Comparison of ENCODE assay signal across 15 cellular contexts in the genomic region with DNA sequence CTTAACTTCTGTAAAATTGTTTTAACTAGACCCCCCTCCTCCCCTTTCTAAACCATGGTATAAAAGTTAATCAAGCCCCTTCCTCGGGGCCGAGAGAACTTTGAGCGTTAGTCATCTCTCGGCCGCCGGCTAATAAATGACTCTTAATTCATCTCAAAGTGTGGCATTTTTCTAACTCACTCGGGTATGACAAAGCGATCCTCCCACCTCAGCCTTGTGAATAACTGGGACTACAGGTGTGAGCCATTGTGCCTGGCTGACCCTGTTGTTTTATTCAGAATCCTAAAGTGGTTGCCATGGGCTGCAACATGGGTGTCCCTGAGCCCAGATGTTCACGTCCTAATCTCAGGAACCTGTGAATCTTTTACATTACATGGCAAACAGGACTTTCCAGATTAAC.
DNase-seq lines count a peak whose midpoint lies in the region; ATAC-seq, FAIRE-seq and TF ChIP-seq lines count a peak whose summit lies in the region.
"Had no signal": no experiment of that assay in that cellular context is flagged by ENCODE, and none has a peak within 500 bp of the region (broad histone marks: within the 10 kb centered on the region; RNA-seq: fewer than 3 reads in every experiment).

No MANE protein-coding gene starts in this region.

- no peaks in the 10 kb centered on the region for H3K9me3 ChIP-seq in RWPE2 (ENCODE audit: severe bottlenecking)
- H3K9me3 ChIP-seq: A549, BE2C had no signal

- TF ChIP-seq CTCF in HFFc6 (IDR thresholded peaks at IDR 0.05) (no peak), RWPE2 (IDR thresholded peaks at IDR 0.05; ENCODE audit: poor library complexity, severe bottlenecking) (no peak)

- no peak for ATAC-seq in RWPE2 (ENCODE audit: low read depth)
- ATAC-seq: A549, HCT116 had no signal

- no peak overlapping the region for H3K4me3 Mint-ChIP-seq in HFFc6

- POLR2A ChIA-PET in HEK293T (lab: Yijun Ruan, JAX), result no interaction called here

- no peak for TF ChIP-seq POLR2A in H54 (IDR thresholded peaks at IDR 0.05; ENCODE audit: low read depth, low read length)

- no peaks in the 10 kb centered on the region; the same call in 1 of the 2 replicates for H3K27me3 Mint-ChIP-seq in HFFc6 (ENCODE audit: insufficient read depth)

- H3K9me3 Mint-ChIP-seq in HFFc6, result peaks cover 7% of the 10 kb centered on the region
- H3K9me3 Mint-ChIP-seq: CD4-positive, alpha-beta memory T cell had no signal

- peaks cover 60% of the 10 kb centered on the region for H3K4me1 ChIP-seq in RWPE2 (ENCODE audit: insufficient read depth, poor library complexity, severe bottlenecking)
- H3K4me1 ChIP-seq: A549, BE2C had no signal

- no peak overlapping the region for H3K4me3 ChIP-seq in RWPE2 (ENCODE audit: severe bottlenecking)
- H3K4me3 ChIP-seq: A549 had no signal

- H3K4me1 Mint-ChIP-seq in HFFc6 (ENCODE audit: low read depth), result peaks cover 40% of the 10 kb centered on the region
- H3K4me1 Mint-ChIP-seq: CD4-positive, alpha-beta memory T cell had no signal

- H3K36me3 Mint-ChIP-seq in HFFc6 (ENCODE audit: low read depth), result peaks cover 8% of the 10 kb centered on the region; the same call in 1 of the 2 replicates
- H3K36me3 Mint-ChIP-seq: CD4-positive, alpha-beta memory T cell had no signal

- CTCF ChIA-PET in HEK293T (lab: Yijun Ruan, JAX), result no interaction called here

- no peak for FAIRE-seq in H54 (lab: Jason Lieb, UNC)
- FAIRE-seq: A549, GM18507 had no signal

- H3K27ac Mint-ChIP-seq in HFFc6, result peak overlapping the region; percentile 29; the same call in 1 of the 2 replicates
- H3K27ac Mint-ChIP-seq: CD4-positive, alpha-beta memory T cell had no signal

- no peaks in the 10 kb centered on the region for H3K36me3 ChIP-seq in RWPE2 (ENCODE audit: low read depth)
- H3K36me3 ChIP-seq: BE2C had no signal

- no peak for DNase-seq in HFFc6
- DNase-seq in RWPE2 (ENCODE audit: low spot score), result no peak
- peak; percentile 29 for DNase-seq in left kidney (ENCODE audit: low read depth, low spot score)
- no peak for DNase-seq in HEK293T (ENCODE audit: extremely low spot score)
- no peak for DNase-seq in H54 (ENCODE audit: insufficient read length, low spot score)
- DNase-seq in hepatic stellate cell (ENCODE audit: low spot score), result no peak
- no peak for DNase-seq in T1000 (lab: John Stamatoyannopoulos, UW)
- DNase-seq: BE2C; CD4-positive, alpha-beta memory T cell; IMR-90; KBM-7 had no signal

- no peaks in the 10 kb centered on the region for H3K27me3 ChIP-seq in RWPE2 (ENCODE audit: insufficient read depth, poor library complexity, severe bottlenecking)
- H3K27me3 ChIP-seq: BE2C had no signal

- peak overlapping the region; percentile 98 for H3K27ac ChIP-seq in RWPE2 (ENCODE audit: poor library complexity, severe bottlenecking)
- H3K27ac ChIP-seq: A549, C4-2B had no signal

TF ChIP-seq in HEK293T, 16 proteins besides CTCF, POLR2A, EP300 and RAD21:
- no peak for TF ChIP-seq FOXM1 (IDR thresholded peaks at IDR 0.05; ENCODE audit: borderline replicate concordance)
- no peak for TF ChIP-seq CTBP1 (IDR thresholded peaks at IDR 0.05; ENCODE audit: borderline replicate concordance)
- TF ChIP-seq TARDBP (IDR thresholded peaks at IDR 0.05), result no peak
- TF ChIP-seq SUZ12 (IDR thresholded peaks at IDR 0.05), result no peak
- TF ChIP-seq ELF4 (IDR thresholded peaks at IDR 0.05), result no peak
- TF ChIP-seq HDGF (IDR thresholded peaks at IDR 0.05; ENCODE audit: borderline replicate concordance), result no peak
- TF ChIP-seq NFRKB (IDR thresholded peaks at IDR 0.05), result no peak
